18 cellular contexts compared by ENCODE assay signal in genomic region chr11:19968860-19969259, GRCh38.
A peak's percentile ranks its signal among the peaks of the same experiment; 100 is the strongest.
DNase-seq lines count a peak whose midpoint lies in the region; ATAC-seq and TF ChIP-seq lines count a peak whose summit lies in the region.
"Had no signal": no experiment of that assay in that cellular context is flagged by ENCODE, and none has a peak within 500 bp of the region (broad histone marks: within the 10 kb centered on the region; RNA-seq: fewer than 3 reads in every experiment).

No MANE protein-coding gene starts in this region.

- no peak overlapping the region for H2AFZ ChIP-seq in OCI-LY3 (ENCODE audit: low read depth, low read length)
- H2AFZ ChIP-seq in GM23248, result no peak overlapping the region

- peak overlapping the region; percentile 53; the same call in 1 of the 2 replicates for H3K27ac ChIP-seq in OCI-LY3 (ENCODE audit: low read length)
- H3K27ac ChIP-seq in foreskin keratinocyte, result no peak overlapping the region
- no peak overlapping the region for H3K27ac ChIP-seq in GM23248
- H3K27ac ChIP-seq: SJSA1 had no signal

- H3K4me2 ChIP-seq in OCI-LY3 (ENCODE audit: low read length) (peak overlapping the region; percentile 77), GM23248 (ENCODE audit: unreplicated experiment) (no peak overlapping the region)

- no peaks in the 10 kb centered on the region for H3K9me3 ChIP-seq in OCI-LY3 (ENCODE audit: insufficient read depth, low read length)
- no peaks in the 10 kb centered on the region for H3K9me3 ChIP-seq in GM23248 (ENCODE audit: low read depth)
- H3K9me3 ChIP-seq: SJSA1 had no signal

- DNase-seq in NCI-H187 treated with DMSO at 0.1 percent for 48 hours (lab: John Stamatoyannopoulos, UW) (peak; percentile 22), NCI-H187 (lab: John Stamatoyannopoulos, UW) (no peak), foreskin keratinocyte (no peak), GM23248 (no peak), hepatic stellate cell (ENCODE audit: low spot score) (no peak), GF-D8 (lab: John Stamatoyannopoulos, UW) (no peak), ACHN (no peak)
- DNase-seq: 8988T, AML-193, DMS53, NCI-H1694, NCI-H2107, NCI-H446 treated with DMSO at 0.1 percent for 48 hours, NCI-H69, T-helper 1 cell had no signal

- H3K4me1 ChIP-seq in OCI-LY3 (ENCODE audit: low read length) (peaks cover 87% of the 10 kb centered on the region), foreskin keratinocyte (no peaks in the 10 kb centered on the region), GM23248 (ENCODE audit: insufficient read depth) (no peaks in the 10 kb centered on the region)
- H3K4me1 ChIP-seq: SJSA1 had no signal

- H3K9ac ChIP-seq in OCI-LY3 (ENCODE audit: low read length), result peak overlapping the region; percentile 5; the same call in 1 of the 2 replicates
- H3K9ac ChIP-seq in GM23248, result no peak overlapping the region

- TF ChIP-seq CTCF in OCI-LY3 (IDR thresholded peaks at IDR 0.05; ENCODE audit: low read depth, low read length), result no peak
- no peak for TF ChIP-seq CTCF in foreskin keratinocyte (conservative IDR thresholded peaks at IDR 0.05)

- no peaks in the 10 kb centered on the region for H3K9me2 ChIP-seq in GM23248 (ENCODE audit: insufficient read depth)

- H3K79me2 ChIP-seq in OCI-LY3 (ENCODE audit: low read length) (no peaks in the 10 kb centered on the region), GM23248 (ENCODE audit: insufficient read depth) (peaks cover 75% of the 10 kb centered on the region)

- no peaks in the 10 kb centered on the region for H4K20me1 ChIP-seq in OCI-LY3 (ENCODE audit: insufficient read depth, low read length)
- H4K20me1 ChIP-seq in GM23248 (ENCODE audit: insufficient read depth), result no peaks in the 10 kb centered on the region

- peaks cover 10% of the 10 kb centered on the region for H3F3A ChIP-seq in GM23248 (ENCODE audit: insufficient read depth)

- WGBS in GM23248 (ENCODE audit: low coverage in 1 of 2, low lambda C conversion rate in 2 of 2, missing lambda C conversion rate in 2 of 2), 2 experiments, result 93 to 94% methylated on average over 5 of the region's 5 CpGs

- H3K36me3 ChIP-seq in OCI-LY3 (replicated peaks; ENCODE audit: low read depth, low read length) (no peaks in the 10 kb centered on the region), GM23248 (ENCODE audit: low read depth) (0 out of 2 replicates have a peak, but pooled peaks cover 6% of the 10 kb centered on the region)
- H3K36me3 ChIP-seq: SJSA1 had no signal

- H3K27me3 ChIP-seq in OCI-LY3 (ENCODE audit: low read depth, low read length) (peaks cover 40% of the 10 kb centered on the region), foreskin keratinocyte (no peaks in the 10 kb centered on the region), GM23248 (replicated peaks; ENCODE audit: insufficient read depth) (no peaks in the 10 kb centered on the region)
- H3K27me3 ChIP-seq: SJSA1 had no signal

- ATAC-seq in foreskin keratinocyte, result peak; percentile 53
- ATAC-seq: Right ventricle myocardium inferior had no signal

- in situ Hi-C loops in GM23248 (cut with MboI) (no loop called here), ACHN (cut with HindIII; ENCODE audit: low pct_ligation_motif_present, low pct_unique_long_range_greater_than_20kb, low sequenced_read_pairs) (no loop called here)

- peak overlapping the region; percentile 51 for H3K4me3 ChIP-seq in OCI-LY3 (ENCODE audit: low read length)
- H3K4me3 ChIP-seq in GM23248, result no peak overlapping the region
- H3K4me3 ChIP-seq: SJSA1 had no signal
